In the genomic region with DNA sequence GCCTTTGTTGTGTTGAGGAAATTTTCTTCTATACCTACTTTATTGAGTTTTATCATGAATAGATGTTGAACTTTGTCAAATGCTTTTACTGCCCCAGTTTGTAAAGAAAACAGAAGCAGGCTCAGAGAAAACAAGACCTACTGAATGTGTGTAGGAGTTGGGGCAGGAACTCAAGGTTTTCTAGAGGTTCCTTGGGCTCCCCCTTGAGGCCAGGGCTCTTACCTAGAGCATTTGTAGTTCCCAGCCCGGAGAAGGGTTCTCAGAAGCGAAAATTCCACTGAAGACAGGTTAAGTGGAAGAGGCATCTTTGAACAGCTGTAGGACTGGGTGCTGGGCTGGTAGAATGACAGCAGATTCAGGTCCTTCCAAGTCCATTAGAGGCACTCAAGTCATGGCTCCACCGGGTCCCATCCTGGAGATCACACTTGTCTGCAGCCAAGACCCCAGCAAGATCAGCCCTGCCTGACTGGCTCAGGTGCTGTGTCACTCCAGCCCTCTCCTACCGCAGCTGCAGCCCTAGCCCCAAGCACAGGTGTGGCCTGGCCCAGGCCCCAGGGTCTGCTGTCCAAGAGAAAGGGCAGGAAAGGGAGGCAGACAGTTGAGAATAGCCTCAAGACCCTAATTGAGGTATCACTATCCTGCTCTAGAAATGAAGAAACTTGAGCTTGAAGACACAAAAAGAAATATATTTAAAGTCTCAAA, we compare ENCODE assay signal across 15 cellular contexts.
A peak's percentile ranks its signal among the peaks of the same experiment; 100 is the strongest.
DNase-seq lines count a peak whose midpoint lies in the region; ATAC-seq and TF ChIP-seq lines count a peak whose summit lies in the region.
"Had no signal": no experiment of that assay in that cellular context is flagged by ENCODE, and none has a peak within 500 bp of the region (broad histone marks: within the 10 kb centered on the region; RNA-seq: fewer than 3 reads in every experiment).

No MANE protein-coding gene starts in this region.

- H3K36me3 Mint-ChIP-seq in Caco-2 (ENCODE audit: insufficient read depth, unreplicated experiment), result no peaks in the 10 kb centered on the region
- H3K36me3 Mint-ChIP-seq: stimulated activated memory B cell treated with anti-CD40 and anti-IgM and Interleukin-4, amounts not matched to agents 10 μg/mL and 1 μg/mL and 100 μg/mL, for 72 hours had no signal

- no peak for ATAC-seq in PC-3
- ATAC-seq in GM19324 (IDR thresholded peaks at IDR 0.05; ENCODE audit: low FRiP score, unreplicated experiment), result no peak
- ATAC-seq in HG03378 (IDR thresholded peaks at IDR 0.05; ENCODE audit: unreplicated experiment), result no peak
- no peak for ATAC-seq in HG03159 (IDR thresholded peaks at IDR 0.05; ENCODE audit: unreplicated experiment)
- ATAC-seq: stimulated activated memory B cell treated with anti-CD40 and anti-IgM and Interleukin-4, amounts not matched to agents 10 μg/mL and 1 μg/mL and 100 μg/mL, for 72 hours had no signal

- H3K9me3 ChIP-seq in Caco-2 (no peaks in the 10 kb centered on the region), PC-3 (ENCODE audit: low read length) (no peaks in the 10 kb centered on the region)

- H3K4me1 Mint-ChIP-seq in Caco-2 (ENCODE audit: low read depth, unreplicated experiment), result no peaks in the 10 kb centered on the region
- H3K4me1 Mint-ChIP-seq: stimulated activated memory B cell treated with anti-CD40 and anti-IgM and Interleukin-4, amounts not matched to agents 10 μg/mL and 1 μg/mL and 100 μg/mL, for 72 hours had no signal

- H2AFZ ChIP-seq in PC-3 (ENCODE audit: low read length), result no peak overlapping the region

- CTCF ChIA-PET in Caco-2 (lab: Charles Lee), result no interaction called here
- CTCF ChIA-PET in HEK293T (lab: Yijun Ruan, JAX), result no interaction called here
- CTCF ChIA-PET in PC-3 (lab: Charles Lee), result no interaction called here

- H3K4me3 ChIP-seq in Caco-2 (ENCODE audit: low read depth, low read length) (no peak overlapping the region), PC-3 (ENCODE audit: low read length) (no peak overlapping the region)

- H3K27ac ChIP-seq in PC-3 (ENCODE audit: low read length), result no peak overlapping the region

- H3K9me2 ChIP-seq in PC-3 (replicated peaks; ENCODE audit: low read length), result no peaks in the 10 kb centered on the region

- peak; percentile 16 to 39 for TF ChIP-seq CTCF in Caco-2 (IDR thresholded peaks at IDR 0.05; ENCODE audit: insufficient read depth in 1 of 2, low read depth in 1 of 2, low read length in 1 of 2, severe bottlenecking in 1 of 2, unreplicated experiment in 1 of 2)
- TF ChIP-seq CTCF in PC-3 (conservative IDR thresholded peaks at IDR 0.05; ENCODE audit: low read depth, low read length), result peak; percentile 62; the same call in 1 of the 2 replicates

- no peaks in the 10 kb centered on the region for H3K27me3 Mint-ChIP-seq in Caco-2 (ENCODE audit: insufficient read depth, unreplicated experiment)
- H3K27me3 Mint-ChIP-seq: stimulated activated memory B cell treated with anti-CD40 and anti-IgM and Interleukin-4, amounts not matched to agents 10 μg/mL and 1 μg/mL and 100 μg/mL, for 72 hours had no signal

- H3K9ac ChIP-seq in PC-3 (ENCODE audit: low read length), result no peak overlapping the region

- intact Hi-C loops in Caco-2 (cut with micrococcal nuclease; ENCODE audit: unreplicated experiment), result loop anchor here (1.0 to 10.0 kb wide), 2 partner anchors 235 to 336 kb away; no protein-coding TSS in a partner anchor
- intact Hi-C loops in PC-3 (cut with micrococcal nuclease), result no loop called here

- H3K27ac Mint-ChIP-seq in Caco-2 (ENCODE audit: unreplicated experiment), result no peak overlapping the region
- H3K27ac Mint-ChIP-seq: stimulated activated memory B cell treated with anti-CD40 and anti-IgM and Interleukin-4, amounts not matched to agents 10 μg/mL and 1 μg/mL and 100 μg/mL, for 72 hours had no signal

- no peaks in the 10 kb centered on the region for H4K20me1 ChIP-seq in PC-3 (ENCODE audit: low read length)

- no peak overlapping the region for H3K4me3 Mint-ChIP-seq in Caco-2 (ENCODE audit: unreplicated experiment)
- H3K4me3 Mint-ChIP-seq: stimulated activated memory B cell treated with anti-CD40 and anti-IgM and Interleukin-4, amounts not matched to agents 10 μg/mL and 1 μg/mL and 100 μg/mL, for 72 hours had no signal

- H3K36me3 ChIP-seq in Caco-2 (ENCODE audit: control insufficient read depth, insufficient read depth, low read length) (no peaks in the 10 kb centered on the region), PC-3 (ENCODE audit: low read depth, low read length) (no peaks in the 10 kb centered on the region)

- TF ChIP-seq POLR2A in erythroblast (IDR thresholded peaks at IDR 0.05; ENCODE audit: low read length), result no peak

- H3K27me3 ChIP-seq in Caco-2 (replicated peaks; ENCODE audit: control insufficient read depth, insufficient read depth, low read length), result no peaks in the 10 kb centered on the region; the same call in 1 of the 2 replicates
- no peaks in the 10 kb centered on the region for H3K27me3 ChIP-seq in PC-3 (ENCODE audit: low read length)

- POLR2A ChIA-PET in Caco-2 (lab: Charles Lee), result no interaction called here
- POLR2A ChIA-PET in HEK293T (lab: Yijun Ruan, JAX), result no interaction called here
- POLR2A ChIA-PET in PC-3 (lab: Charles Lee; ENCODE audit: unreplicated experiment), result interaction anchor here (0.6 kb wide), 1 partner anchor 43 kb away, joined by 4 read pairs; no protein-coding TSS in a partner anchor

- no peaks in the 10 kb centered on the region for H3K9me3 Mint-ChIP-seq in Caco-2 (ENCODE audit: unreplicated experiment)

- H3K4me2 ChIP-seq in PC-3 (ENCODE audit: low read length), result no peak overlapping the region

- H3K79me2 ChIP-seq in PC-3 (ENCODE audit: low read length), result no peaks in the 10 kb centered on the region

- BruUV-seq in Caco-2 (replicated peaks; lab: Mats Ljungman, UMichigan) (no TSS peak), PC-3 (replicated peaks; lab: Mats Ljungman, UMichigan) (no TSS peak)

- DNase-seq in Caco-2 (peak in 1 of 2 experiments; percentile 40), HEK293T (ENCODE audit: extremely low spot score) (peak; percentile 12), PC-3 (peak; percentile 56), erythroblast (lab: John Stamatoyannopoulos, UW) (peak; percentile 0 to 10), GM19238 (ENCODE audit: insufficient read length, low spot score) (no peak)
- DNase-seq: activated CD4-positive, alpha-beta T cell treated with anti-CD3 and anti-CD28 coated beads for 4 hours; activated effector memory CD4-positive, alpha-beta T cell treated with Interleukin-2 at 50 U/mL for 16 hours; cerebellar nuclear complex; COR-L47; NCI-H2081; Right ventricle myocardium superior had no signal

- H3F3A ChIP-seq in PC-3 (ENCODE audit: low read length, unreplicated experiment), result no peaks in the 10 kb centered on the region

- no peaks in the 10 kb centered on the region for H3K4me1 ChIP-seq in Caco-2
- no peaks in the 10 kb centered on the region for H3K4me1 ChIP-seq in PC-3 (ENCODE audit: insufficient read depth, low read length)

TF ChIP-seq in HEK293T, 16 proteins besides CTCF, POLR2A, EP300 and RAD21:
- no peak for TF ChIP-seq SP1 (IDR thresholded peaks at IDR 0.05)
- TF ChIP-seq FOXM1 (IDR thresholded peaks at IDR 0.05; ENCODE audit: borderline replicate concordance), result no peak
- no peak for TF ChIP-seq BHLHE40 (IDR thresholded peaks at IDR 0.05; ENCODE audit: borderline replicate concordance)
- TF ChIP-seq PKNOX1 (IDR thresholded peaks at IDR 0.05), result no peak
- no peak for TF ChIP-seq ARNT (IDR thresholded peaks at IDR 0.05)
- TF ChIP-seq FOXA1 (IDR thresholded peaks at IDR 0.05), result no peak
- no peak for TF ChIP-seq TARDBP (IDR thresholded peaks at IDR 0.05)
- no peak for TF ChIP-seq ELF4 (IDR thresholded peaks at IDR 0.05)
- no peak for TF ChIP-seq L3MBTL2 (conservative IDR thresholded peaks at IDR 0.05)
- no peak for TF ChIP-seq SUZ12 (IDR thresholded peaks at IDR 0.05)
- TF ChIP-seq NFRKB (IDR thresholded peaks at IDR 0.05), result no peak
- TF ChIP-seq HDGF (IDR thresholded peaks at IDR 0.05; ENCODE audit: borderline replicate concordance), result no peak
- no peak for TF ChIP-seq ZNF384 (IDR thresholded peaks at IDR 0.05)
